ENCODE assay signal across 16 cellular contexts in genomic region chr4:40699648-40700047, GRCh38. TPM values are rescaled to one million over a fixed set of nuclear protein-coding genes. Genes with fewer than 3 reads are reported as not detected.
DNase-seq lines count a peak whose midpoint lies in the region; ATAC-seq and TF ChIP-seq lines count a peak whose summit lies in the region.
"Had no signal": no experiment of that assay in that cellular context is flagged by ENCODE, and none has a peak within 500 bp of the region (broad histone marks: within the 10 kb centered on the region; RNA-seq: fewer than 3 reads in every experiment).

No MANE protein-coding gene starts in this region.

- H3K36me3 Mint-ChIP-seq in activated T-helper 2 cell treated with anti-CD3 and anti-CD28 coated beads, Interferon-gamma antibody, Interleukin-2, Interleukin-4, amounts not matched to agents 10 μg/mL and 5 μg/mL and 100 μg/mL, durations not matched to agents 14 hours and 24 hours and 36 hours (ENCODE audit: low read depth): peaks cover 4% of the 10 kb centered on the region
- no peaks in the 10 kb centered on the region for H3K36me3 Mint-ChIP-seq in immature natural killer cell
- H3K36me3 Mint-ChIP-seq: CD8-positive, alpha-beta memory T cell; natural killer cell treated with Interleukin-12 subunit alpha and Interleukin-12 subunit beta and Interleukin-15 and Interleukin-18, amount 100 ng/mL, for 72 hours had no signal

- ATAC-seq in GM21717 (IDR thresholded peaks at IDR 0.05; ENCODE audit: unreplicated experiment): no peak
- no peak for ATAC-seq in GM21529 (IDR thresholded peaks at IDR 0.05; ENCODE audit: unreplicated experiment)
- ATAC-seq: left ventricle myocardium superior, Panc1 had no signal

- no peak for TF ChIP-seq CTCF in GM12865 (IDR thresholded peaks at IDR 0.05; ENCODE audit: insufficient read depth, low read depth, low read length, missing control alignments)
- no peak for TF ChIP-seq CTCF in kidney epithelial cell (IDR thresholded peaks at IDR 0.05; ENCODE audit: insufficient read depth, low read length, poor library complexity, severe bottlenecking)

- H3K4me3 Mint-ChIP-seq in activated T-helper 2 cell treated with anti-CD3 and anti-CD28 coated beads, Interferon-gamma antibody, Interleukin-2, Interleukin-4, amounts not matched to agents 10 μg/mL and 5 μg/mL and 100 μg/mL, durations not matched to agents 14 hours and 24 hours and 36 hours (ENCODE audit: low read depth): peak overlapping the region; percentile 2
- no peak overlapping the region for H3K4me3 Mint-ChIP-seq in immature natural killer cell
- H3K4me3 Mint-ChIP-seq: CD8-positive, alpha-beta memory T cell; natural killer cell treated with Interleukin-12 subunit alpha and Interleukin-12 subunit beta and Interleukin-15 and Interleukin-18, amount 100 ng/mL, for 72 hours had no signal

- H3K27me3 Mint-ChIP-seq in activated T-helper 2 cell treated with anti-CD3 and anti-CD28 coated beads, Interferon-gamma antibody, Interleukin-2, Interleukin-4, amounts not matched to agents 10 μg/mL and 5 μg/mL and 100 μg/mL, durations not matched to agents 14 hours and 24 hours and 36 hours (ENCODE audit: low read depth): no peaks in the 10 kb centered on the region
- peaks cover 0 to 2% (median 0%) of the 10 kb centered on the region in 3 donors for H3K27me3 Mint-ChIP-seq in immature natural killer cell (ENCODE audit: low read depth in 3 of 3)
- H3K27me3 Mint-ChIP-seq: CD8-positive, alpha-beta memory T cell had no signal

- peaks cover 37% of the 10 kb centered on the region for H3K4me1 Mint-ChIP-seq in activated T-helper 2 cell treated with anti-CD3 and anti-CD28 coated beads, Interferon-gamma antibody, Interleukin-2, Interleukin-4, amounts not matched to agents 10 μg/mL and 5 μg/mL and 100 μg/mL, durations not matched to agents 14 hours and 24 hours and 36 hours (ENCODE audit: low read depth)
- H3K4me1 Mint-ChIP-seq in immature natural killer cell: no peaks in the 10 kb centered on the region
- H3K4me1 Mint-ChIP-seq: CD8-positive, alpha-beta memory T cell had no signal

- no peak overlapping the region for H3K4me3 ChIP-seq in GM12865 (ENCODE audit: low read depth, low read length)
- H3K4me3 ChIP-seq in kidney epithelial cell (ENCODE audit: low read depth, low read length): no peak overlapping the region
- H3K4me3 ChIP-seq: sigmoid colon had no signal

- DNase-seq in AG20443 (ENCODE audit: low spot score): peak; percentile 56
- DNase-seq in GM12865 (ENCODE audit: low read depth): peak; percentile 42
- DNase-seq in activated T-helper 2 cell treated with anti-CD3 and anti-CD28 coated beads, Interferon-gamma antibody, Interleukin-2, Interleukin-4, amounts not matched to agents 10 μg/mL and 5 μg/mL and 100 μg/mL, durations not matched to agents 14 hours and 24 hours and 36 hours (ENCODE audit: low spot score): no peak
- DNase-seq in kidney epithelial cell (ENCODE audit: low read depth): peak; percentile 35
- no peak for DNase-seq in immature natural killer cell
- DNase-seq: CD8-positive, alpha-beta memory T cell; hypothalamus; left ventricle myocardium superior; NCI-H1092 treated with DMSO at 0.1 percent for 48 hours; NCI-H446 treated with DMSO at 0.1 percent for 48 hours; sigmoid colon; substantia nigra had no signal

- H3K27me3 ChIP-seq in kidney epithelial cell (ENCODE audit: control insufficient read depth, insufficient read depth, low read length): no peaks in the 10 kb centered on the region
- H3K27me3 ChIP-seq: sigmoid colon had no signal

- peak overlapping the region; percentile 74 for H3K27ac Mint-ChIP-seq in activated T-helper 2 cell treated with anti-CD3 and anti-CD28 coated beads, Interferon-gamma antibody, Interleukin-2, Interleukin-4, amounts not matched to agents 10 μg/mL and 5 μg/mL and 100 μg/mL, durations not matched to agents 14 hours and 24 hours and 36 hours
- no peak overlapping the region for H3K27ac Mint-ChIP-seq in immature natural killer cell
- H3K27ac Mint-ChIP-seq: CD8-positive, alpha-beta memory T cell; natural killer cell treated with Interleukin-12 subunit alpha and Interleukin-12 subunit beta and Interleukin-15 and Interleukin-18, amount 100 ng/mL, for 72 hours had no signal

- intact Hi-C loops in activated T-helper 2 cell treated with anti-CD3 and anti-CD28 coated beads, Interferon-gamma antibody, Interleukin-2, Interleukin-4, amounts not matched to agents 10 μg/mL and 5 μg/mL and 100 μg/mL, durations not matched to agents 14 hours and 24 hours and 36 hours (cut with micrococcal nuclease): loop anchor here (1.0 to 10.0 kb wide), 5 partner anchors 11 to 472 kb away; no protein-coding TSS in a partner anchor

- no peaks in the 10 kb centered on the region for H3K36me3 ChIP-seq in kidney epithelial cell (ENCODE audit: control insufficient read depth, insufficient read depth, low read length)
- H3K36me3 ChIP-seq: sigmoid colon had no signal

- peaks cover 5% of the 10 kb centered on the region for H3K9me3 Mint-ChIP-seq in activated T-helper 2 cell treated with anti-CD3 and anti-CD28 coated beads, Interferon-gamma antibody, Interleukin-2, Interleukin-4, amounts not matched to agents 10 μg/mL and 5 μg/mL and 100 μg/mL, durations not matched to agents 14 hours and 24 hours and 36 hours
- H3K9me3 Mint-ChIP-seq in immature natural killer cell: peaks cover 0 to 2% (median 0%) of the 10 kb centered on the region in 6 donors
- H3K9me3 Mint-ChIP-seq: CD8-positive, alpha-beta memory T cell; natural killer cell treated with Interleukin-12 subunit alpha and Interleukin-12 subunit beta and Interleukin-15 and Interleukin-18, amount 100 ng/mL, for 72 hours had no signal

RNA-seq across cellular contexts. Expression of gene NSUN7, which starts 50.1 kb away (rescaled TPM):
- total RNA-seq in activated T-helper 2 cell treated with anti-CD3 and anti-CD28 coated beads, Interferon-gamma antibody, Interleukin-2, Interleukin-4, amounts not matched to agents 10 μg/mL and 5 μg/mL and 100 μg/mL, durations not matched to agents 14 hours and 24 hours and 36 hours: 0.09 TPM in 1 of 2 replicates, not detected in the other
- 8.9 and 9.9 TPM in 2 replicates for total RNA-seq in kidney epithelial cell
- polyA plus RNA-seq in immature natural killer cell: not detected
- total RNA-seq: CD8-positive, alpha-beta memory T cell had no signal
- polyA plus RNA-seq: CD8-positive, alpha-beta memory T cell had no signal

Comparison
In these comparisons a context has a peak if more than half of its experiments do, and no peak if none do; other contexts are left out.
1. DNase-seq: peak in AG20443 (single experiment), GM12865 (single experiment) and kidney epithelial cell (single experiment); none in activated T-helper 2 cell treated with anti-CD3 and anti-CD28 coated beads, Interferon-gamma antibody, Interleukin-2, Interleukin-4, amounts not matched to agents 10 μg/mL and 5 μg/mL and 100 μg/mL, durations not matched to agents 14 hours and 24 hours and 36 hours (single experiment) and immature natural killer cell (0 of 3).